In genomic region chr5:62935660-62936059, GRCh38 we compare ENCODE assay signal across 1 cellular context.
TF ChIP-seq lines count a peak whose summit lies in the region.

No MANE protein-coding gene starts in this region.

TF ChIP-seq in HepG2, 621 proteins besides CTCF, POLR2A, EP300 and RAD21 (continued from another document):
- TF ChIP-seq SRY (CRISPR knock-in tag; IDR thresholded peaks at IDR 0.05) (no peak), ZNF589 (CRISPR knock-in tag; conservative IDR thresholded peaks at IDR 0.05) (no peak), ZNF747 (CRISPR knock-in tag; IDR thresholded peaks at IDR 0.05; ENCODE audit: borderline replicate concordance) (no peak), POLR2G (IDR thresholded peaks at IDR 0.05; ENCODE audit: low read depth, low read length) (no peak), NR3C1 (CRISPR knock-in tag; IDR thresholded peaks at IDR 0.05) (no peak), TMF1 (CRISPR knock-in tag; IDR thresholded peaks at IDR 0.05; ENCODE audit: low read depth) (no peak), LRRFIP1 (CRISPR knock-in tag; conservative IDR thresholded peaks at IDR 0.05) (no peak), GZF1 (CRISPR knock-in tag; IDR thresholded peaks at IDR 0.05) (no peak), SRSF1 (optimal IDR thresholded peaks at IDR 0.05; ENCODE audit: low read depth, low read length) (no peak)
